In genomic region chr5:99438619-99439018, GRCh38 we compare ENCODE assay signal across 1 cellular context.
TF ChIP-seq lines count a peak whose summit lies in the region.

No MANE protein-coding gene starts in this region.

TF ChIP-seq in SK-N-SH, 30 proteins besides CTCF, POLR2A, EP300 and RAD21 (continued from another document):
- no peak for TF ChIP-seq JUND (IDR thresholded peaks at IDR 0.05)
- no peak for TF ChIP-seq MEF2A (IDR thresholded peaks at IDR 0.05; ENCODE audit: borderline replicate concordance, low read depth)
